Comparison of ENCODE assay signal across 8 cellular contexts in genomic region chr4:1870328-1870577, GRCh38. TPM values are rescaled to one million over a fixed set of nuclear protein-coding genes. Genes with fewer than 3 reads are reported as not detected.
DNase-seq lines count a peak whose midpoint lies in the region; ATAC-seq and TF ChIP-seq lines count a peak whose summit lies in the region.

No MANE protein-coding gene starts in this region.

- H3K4me1 ChIP-seq in ACC112 (ENCODE audit: control insufficient read depth, insufficient read depth, low read length, unreplicated experiment) (peaks cover 24% of the 10 kb centered on the region), lower lobe of right lung (peaks cover 18% of the 10 kb centered on the region)

- intact Hi-C loops in lower lobe of right lung (cut with DNase I), result no loop called here

- DNase-seq in NCI-H510A treated with DMSO at 0.1 percent for 48 hours (lab: John Stamatoyannopoulos, UW), result peak; percentile 89
- DNase-seq in activated CD4-positive, alpha-beta T cell treated with anti-CD3 and anti-CD28 coated beads, Interleukin-2, amount 50 U/mL, for 48 hours, result peak; percentile 86 to 89
- DNase-seq in dermis microvascular lymphatic vessel endothelial cell (ENCODE audit: low read depth in 2 of 2), result peak; percentile 46 to 89
- peak; percentile 94 for DNase-seq in lower lobe of right lung
- DNase-seq in stimulated activated CD4-positive, alpha-beta T cell treated with anti-CD3 and anti-CD28 coated beads, TNF-alpha, amount 100 ng/mL, for 24 hours (ENCODE audit: low read depth in 3 of 3), result peak; percentile 68 to 89 (median 72)

- no peak for TF ChIP-seq CTCF in lower lobe of right lung (IDR thresholded peaks at IDR 0.05)

- H3K36me3 ChIP-seq in ACC112 (ENCODE audit: insufficient read depth, low read length), result no peaks in the 10 kb centered on the region
- H3K36me3 ChIP-seq in lower lobe of right lung, result no peaks in the 10 kb centered on the region

- ATAC-seq in GM19043 (IDR thresholded peaks at IDR 0.05; ENCODE audit: low read depth, unreplicated experiment) (peak; percentile 48), HG03378 (IDR thresholded peaks at IDR 0.05; ENCODE audit: unreplicated experiment) (peak; percentile 54), lower lobe of right lung (peak; percentile 88 to 90)

- peak overlapping the region; percentile 57 for H2AFZ ChIP-seq in ACC112 (ENCODE audit: low read length, unreplicated experiment)

- H3K27me3 ChIP-seq in ACC112 (ENCODE audit: insufficient read depth, low read length) (no peaks in the 10 kb centered on the region), lower lobe of right lung (ENCODE audit: low read depth) (no peaks in the 10 kb centered on the region)

- peaks cover 39% of the 10 kb centered on the region for H3K79me2 ChIP-seq in ACC112 (ENCODE audit: control insufficient read depth, insufficient read depth, low read length, unreplicated experiment)

- H3K4me3 ChIP-seq in ACC112 (ENCODE audit: low read depth, low read length) (peak overlapping the region; percentile 82), lower lobe of right lung (peak overlapping the region; percentile 82)

- H3K27ac ChIP-seq in ACC112 (ENCODE audit: low read depth, low read length) (peak overlapping the region; percentile 92), lower lobe of right lung (peak overlapping the region; percentile 99)

- H3K9me3 ChIP-seq in lower lobe of right lung, result no peaks in the 10 kb centered on the region

RNA-seq across cellular contexts. Expression of gene NSD2, which starts 0.9 kb away (rescaled TPM):
- total RNA-seq in dermis microvascular lymphatic vessel endothelial cell (33.9 and 39.8 TPM in 2 replicates), lower lobe of right lung (52.9 TPM)

RNA-seq across cellular contexts. Expression of gene LETM1, which starts 14.3 kb away (rescaled TPM):
- 68.3 and 76.4 TPM in 2 replicates for total RNA-seq in dermis microvascular lymphatic vessel endothelial cell
- total RNA-seq in lower lobe of right lung, result 33.6 TPM

Comparison
In these comparisons a context has a peak if more than half of its experiments do, and no peak if none do; other contexts are left out.
1. Peak in every context shown above with its lines: DNase-seq, ATAC-seq, H3K4me3 ChIP-seq and H3K27ac ChIP-seq.